ENCODE assay signal across 10 cellular contexts in the genomic region with DNA sequence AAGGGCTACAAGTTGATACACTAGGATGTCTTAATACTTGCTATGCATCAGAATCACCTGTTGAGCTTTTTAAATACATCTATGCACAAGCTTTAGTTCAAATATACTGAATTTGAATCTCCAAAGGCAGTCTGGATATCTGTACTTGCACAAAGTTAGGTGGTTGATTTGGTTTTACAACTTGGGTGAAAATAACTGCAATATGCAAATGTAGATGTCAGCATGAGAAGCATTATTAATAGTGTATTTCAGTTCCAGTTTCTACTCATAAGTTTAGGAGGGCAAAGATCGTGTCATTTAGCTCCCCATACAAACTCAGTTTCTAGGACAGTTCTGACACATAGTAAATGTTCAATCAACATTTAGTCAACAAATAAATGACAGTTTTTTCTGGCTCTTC. TPM values are rescaled to one million over a fixed set of nuclear protein-coding genes. Genes with fewer than 3 reads are reported as not detected.
A peak's percentile ranks its signal among the peaks of the same experiment; 100 is the strongest.
DNase-seq lines count a peak whose midpoint lies in the region; ATAC-seq and TF ChIP-seq lines count a peak whose summit lies in the region.
"Had no signal": no experiment of that assay in that cellular context is flagged by ENCODE, and none has a peak within 500 bp of the region (broad histone marks: within the 10 kb centered on the region; RNA-seq: fewer than 3 reads in every experiment).

No MANE protein-coding gene starts in this region.

- no peaks in the 10 kb centered on the region for H3K27me3 ChIP-seq in A673 (replicated peaks; ENCODE audit: insufficient read depth, low read depth, low read length, poor library complexity)
- H3K27me3 ChIP-seq: suprapubic skin had no signal

- CTCF ChIA-PET in A673 (lab: Charles Lee), result no interaction called here

- no peaks in the 10 kb centered on the region for H3K4me1 ChIP-seq in A673 (ENCODE audit: insufficient read depth, low read length, poor library complexity, severe bottlenecking)
- H3K4me1 ChIP-seq: suprapubic skin had no signal

- H3K9me3 ChIP-seq in A673 (ENCODE audit: low read depth, low read length, poor library complexity, severe bottlenecking), result no peaks in the 10 kb centered on the region
- H3K9me3 ChIP-seq: suprapubic skin had no signal

- H3K4me3 ChIP-seq in A673 (ENCODE audit: low read depth, low read length, poor library complexity, severe bottlenecking), result no peak overlapping the region
- H3K4me3 ChIP-seq: suprapubic skin had no signal

- H3K36me3 ChIP-seq in A673 (ENCODE audit: insufficient read depth, low read length, poor library complexity, severe bottlenecking), result peaks cover 32% of the 10 kb centered on the region

- POLR2A ChIA-PET in A673 (lab: Charles Lee; ENCODE audit: low non-redundant PET), result no interaction called here

- intact Hi-C loops in A673 (cut with micrococcal nuclease; ENCODE audit: unreplicated experiment), result no loop called here

- no peak overlapping the region for H3K27ac ChIP-seq in A673 (ENCODE audit: low read depth, low read length, poor library complexity, severe bottlenecking)
- H3K27ac ChIP-seq: suprapubic skin had no signal

- TF ChIP-seq CTCF in GM10266 (IDR thresholded peaks at IDR 0.05; ENCODE audit: control insufficient read depth, insufficient read depth, low read depth, missing control alignments) (no peak), A673 (conservative IDR thresholded peaks at IDR 0.05; ENCODE audit: low read depth, low read length) (no peak)

- peak; percentile 46 for DNase-seq in GM10266 (ENCODE audit: extremely low spot score)
- peak; percentile 2 for DNase-seq in GM19240 (ENCODE audit: insufficient read length, low spot score)
- DNase-seq in NCI-H2227 (lab: John Stamatoyannopoulos, UW; ENCODE audit: unreplicated experiment), result no peak
- no peak for DNase-seq in mucosa of gallbladder (ENCODE audit: low spot score)
- no peak for DNase-seq in A673 (ENCODE audit: low spot score)
- no peak for DNase-seq in RPMI8226
- DNase-seq: erythroblast had no signal

- no TSS peak for BruUV-seq in A673 (replicated peaks; lab: Mats Ljungman, UMichigan)

- ATAC-seq in HG02623 (IDR thresholded peaks at IDR 0.05; ENCODE audit: unreplicated experiment) (peak; percentile 95), HG03439 (IDR thresholded peaks at IDR 0.05; ENCODE audit: unreplicated experiment) (peak; percentile 98)

RNA-seq across cellular contexts. Expression of gene IQCB1, which starts 25.6 kb away (rescaled TPM):
- total RNA-seq in mucosa of gallbladder (15.9 TPM), A673 (2021) (44.0 and 49.5 TPM in 2 replicates)

RNA-seq across cellular contexts. Expression of gene EAF2, which starts 25.8 kb away (rescaled TPM):
- total RNA-seq in mucosa of gallbladder (5.2 TPM), A673 (2021) (12.4 and 13.1 TPM in 2 replicates)

RNA-seq across cellular contexts. Expression of gene GOLGB1, which starts 59.7 kb away (rescaled TPM):
- total RNA-seq in mucosa of gallbladder, result 79.9 TPM
- total RNA-seq in A673 (2021), result 19.9 and 28.4 TPM in 2 replicates

Comparison
In these comparisons a context has a peak if more than half of its experiments do, and no peak if none do; other contexts are left out.
1. DNase-seq: peak in GM10266 (single experiment) and GM19240 (single experiment); none in NCI-H2227 (single experiment), mucosa of gallbladder (single experiment), A673 (single experiment) and RPMI8226 (single experiment).